Comparison of ENCODE assay signal across 1 cellular context in genomic region chr7:52917982-52918578, GRCh38.
TF ChIP-seq lines count a peak whose summit lies in the region.

No MANE protein-coding gene starts in this region.

TF ChIP-seq in H1, 55 proteins besides CTCF, POLR2A, EP300 and RAD21 (continued from another document):
- TF ChIP-seq RNF2 (IDR thresholded peaks at IDR 0.05; ENCODE audit: borderline replicate concordance, low read depth, low read length, missing control alignments, poor library complexity, severe bottlenecking) = no peak
- TF ChIP-seq CTBP2 (IDR thresholded peaks at IDR 0.05; ENCODE audit: borderline replicate concordance, insufficient read depth, insufficient read length, low read length) = no peak
- no peak for TF ChIP-seq TBP (IDR thresholded peaks at IDR 0.05; ENCODE audit: low read depth, low read length)
